1 cellular context compared by ENCODE assay signal in genomic region chr1:71393301-71393700, GRCh38.
TF ChIP-seq lines count a peak whose summit lies in the region.

No MANE protein-coding gene starts in this region.

TF ChIP-seq in WTC11, 78 proteins besides CTCF, POLR2A, EP300 and RAD21 (continued from another document):
- TF ChIP-seq ARID4B (CRISPR knock-in tag; IDR thresholded peaks at IDR 0.05; ENCODE audit: borderline replicate concordance), result no peak
